Comparison of ENCODE assay signal across 15 cellular contexts in the genomic region with DNA sequence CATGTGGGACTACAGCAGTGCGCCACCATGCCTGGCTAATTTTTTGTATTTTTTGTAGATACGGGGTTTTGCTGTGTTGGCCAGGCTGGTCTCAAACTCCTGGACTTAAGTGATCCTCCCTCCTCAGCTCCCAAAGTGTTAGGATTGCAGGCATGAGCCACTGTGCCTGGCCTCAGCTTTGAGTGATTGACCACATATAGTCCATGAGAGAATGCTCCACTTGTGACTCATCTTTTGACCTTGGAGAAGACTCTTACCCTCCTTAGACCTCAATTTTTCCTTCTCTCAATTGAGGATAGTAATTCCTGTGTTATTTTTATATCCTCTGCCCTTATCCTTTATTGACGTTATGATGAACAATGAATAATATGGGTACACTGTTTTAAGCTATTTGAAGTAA. TPM values are rescaled to one million over a fixed set of nuclear protein-coding genes. Genes with fewer than 3 reads are reported as not detected.
A peak's percentile ranks its signal among the peaks of the same experiment; 100 is the strongest.
DNase-seq lines count a peak whose midpoint lies in the region; TF ChIP-seq lines count a peak whose summit lies in the region.
"Had no signal": no experiment of that assay in that cellular context is flagged by ENCODE, and none has a peak within 500 bp of the region (broad histone marks: within the 10 kb centered on the region; RNA-seq: fewer than 3 reads in every experiment).

No MANE protein-coding gene starts in this region.

- H3F3A ChIP-seq in GM23248 (ENCODE audit: insufficient read depth): peaks cover 5% of the 10 kb centered on the region

- H3K36me3 ChIP-seq in GM23248 (ENCODE audit: low read depth): peaks cover 8% of the 10 kb centered on the region; the same call in 1 of the 2 replicates
- peaks cover 5% of the 10 kb centered on the region for H3K36me3 ChIP-seq in SJSA1

- no peak overlapping the region for H3K9ac ChIP-seq in GM23248

- H3K27me3 ChIP-seq in GM23248 (replicated peaks; ENCODE audit: insufficient read depth): no peaks in the 10 kb centered on the region
- no peaks in the 10 kb centered on the region for H3K27me3 ChIP-seq in SJSA1 (replicated peaks)

- H3K9me3 ChIP-seq in GM23248 (ENCODE audit: low read depth) (no peaks in the 10 kb centered on the region), SJSA1 (replicated peaks) (no peaks in the 10 kb centered on the region)

- peak; percentile 83 for DNase-seq in GM23248
- DNase-seq in SJSA1 (ENCODE audit: low read depth in 1 of 2, low spot score in 2 of 2): peak; percentile 64 to 68
- peak; percentile 79 for DNase-seq in fibroblast of peridontal ligament (ENCODE audit: extremely low read depth)
- DNase-seq in stromal cell of bone marrow (ENCODE audit: low read depth): peak; percentile 90
- DNase-seq in GM13976 (ENCODE audit: low spot score): no peak
- no peak for DNase-seq in KBM-7
- no peak for DNase-seq in activated CD4-positive, CD25-positive, alpha-beta regulatory T cell treated with anti-CD3 and anti-CD28 coated beads, Interleukin-2, amount 50 U/mL, for 72 hours
- DNase-seq: activated CD4-positive, alpha-beta T cell treated with anti-CD3 and anti-CD28 coated beads, Interleukin-2, amount 50 U/mL, for 4 hours; amniotic stem cell; CD4-positive, alpha-beta memory T cell; hippocampal formation; left colon; NCI-H2029; stimulated activated naive CD8-positive, alpha-beta T cell treated with anti-CD3 and anti-CD28 coated beads, Interleukin-15, amount 100 ng/mL, for 72 hours had no signal

- in situ Hi-C loops in GM23248 (cut with MboI): no loop called here
- in situ Hi-C loops in GM13976 (cut with MboI; ENCODE audit: low sequenced_read_pairs, unreplicated experiment): no loop called here
- in situ Hi-C loops in KBM-7 (cut with MboI; ENCODE audit: low pct_unique_long_range_greater_than_20kb, low sequenced_read_pairs): no loop called here

- H3K4me1 ChIP-seq in GM23248 (ENCODE audit: insufficient read depth) (peaks cover 15% of the 10 kb centered on the region), SJSA1 (replicated peaks) (peaks cover 4% of the 10 kb centered on the region)

- H3K4me3 ChIP-seq in GM23248: no peak overlapping the region
- no peak overlapping the region for H3K4me3 ChIP-seq in SJSA1

- H4K20me1 ChIP-seq in GM23248 (ENCODE audit: insufficient read depth): no peaks in the 10 kb centered on the region

- no peak for TF ChIP-seq CTCF in GM13976 (IDR thresholded peaks at IDR 0.05; ENCODE audit: borderline replicate concordance, control extremely low read depth, extremely low read depth, insufficient read depth, missing control alignments)

- peak overlapping the region; percentile 46 for H3K27ac ChIP-seq in GM23248
- peak overlapping the region; percentile 26; the same call in 1 of the 2 replicates for H3K27ac ChIP-seq in SJSA1
- H3K27ac ChIP-seq: HL-60 had no signal

- no peak overlapping the region for H2AFZ ChIP-seq in GM23248

- no peak overlapping the region for H3K4me2 ChIP-seq in GM23248 (ENCODE audit: unreplicated experiment)

- H3K79me2 ChIP-seq in GM23248 (ENCODE audit: insufficient read depth): 0 out of 2 replicates have a peak, but pooled peaks cover 6% of the 10 kb centered on the region

- H3K9me2 ChIP-seq in GM23248 (ENCODE audit: insufficient read depth): no peaks in the 10 kb centered on the region

- WGBS in GM23248 (ENCODE audit: low coverage in 1 of 2, low lambda C conversion rate in 2 of 2, missing lambda C conversion rate in 2 of 2), 2 experiments: 66 to 67% methylated on average over 3 of the region's 3 CpGs

RNA-seq across cellular contexts. Expression of a gene that starts 30.9 kb away (rescaled TPM):
- total RNA-seq in GM23248 (2014; rRNA removed; shearing (Covaris generic)): 154 and 161 TPM in 2 replicates
- polyA plus RNA-seq in GM23248 (2016; fragmentation: Nextera tagmentation; extraction: Ambion mirVana): 153 and 157 TPM in 2 replicates
- 91.2 and 94.6 TPM in 2 replicates for total RNA-seq in SJSA1 (2014; rRNA removed; shearing (Covaris generic))

RNA-seq across cellular contexts. Expression of a gene that starts 52.1 kb away (rescaled TPM):
- 16.9 and 18.3 TPM in 2 replicates for total RNA-seq in GM23248 (2014; rRNA removed; shearing (Covaris generic))
- polyA plus RNA-seq in GM23248 (2016; fragmentation: Nextera tagmentation; extraction: Ambion mirVana): 15.1 and 16.7 TPM in 2 replicates
- total RNA-seq in SJSA1 (2014; rRNA removed; shearing (Covaris generic)): 8.3 and 20.1 TPM in 2 replicates

RNA-seq across cellular contexts. Expression of a gene that starts 52.2 kb away (rescaled TPM):
- total RNA-seq in GM23248 (2014; rRNA removed; shearing (Covaris generic)): 21.9 and 38.3 TPM in 2 replicates
- polyA plus RNA-seq in GM23248 (2016; fragmentation: Nextera tagmentation; extraction: Ambion mirVana): 10.2 and 10.3 TPM in 2 replicates
- total RNA-seq in SJSA1 (2014; rRNA removed; shearing (Covaris generic)): 13.3 and 23.4 TPM in 2 replicates

Comparison
In these comparisons a context has a peak if more than half of its experiments do, and no peak if none do; other contexts are left out.
1. DNase-seq: peak in GM23248 (single experiment), SJSA1 (2 of 2), fibroblast of peridontal ligament (single experiment) and stromal cell of bone marrow (single experiment); none in GM13976 (single experiment), KBM-7 (single experiment) and activated CD4-positive, CD25-positive, alpha-beta regulatory T cell treated with anti-CD3 and anti-CD28 coated beads, Interleukin-2, amount 50 U/mL, for 72 hours (single experiment).